1 cellular context compared by ENCODE assay signal in the genomic region with DNA sequence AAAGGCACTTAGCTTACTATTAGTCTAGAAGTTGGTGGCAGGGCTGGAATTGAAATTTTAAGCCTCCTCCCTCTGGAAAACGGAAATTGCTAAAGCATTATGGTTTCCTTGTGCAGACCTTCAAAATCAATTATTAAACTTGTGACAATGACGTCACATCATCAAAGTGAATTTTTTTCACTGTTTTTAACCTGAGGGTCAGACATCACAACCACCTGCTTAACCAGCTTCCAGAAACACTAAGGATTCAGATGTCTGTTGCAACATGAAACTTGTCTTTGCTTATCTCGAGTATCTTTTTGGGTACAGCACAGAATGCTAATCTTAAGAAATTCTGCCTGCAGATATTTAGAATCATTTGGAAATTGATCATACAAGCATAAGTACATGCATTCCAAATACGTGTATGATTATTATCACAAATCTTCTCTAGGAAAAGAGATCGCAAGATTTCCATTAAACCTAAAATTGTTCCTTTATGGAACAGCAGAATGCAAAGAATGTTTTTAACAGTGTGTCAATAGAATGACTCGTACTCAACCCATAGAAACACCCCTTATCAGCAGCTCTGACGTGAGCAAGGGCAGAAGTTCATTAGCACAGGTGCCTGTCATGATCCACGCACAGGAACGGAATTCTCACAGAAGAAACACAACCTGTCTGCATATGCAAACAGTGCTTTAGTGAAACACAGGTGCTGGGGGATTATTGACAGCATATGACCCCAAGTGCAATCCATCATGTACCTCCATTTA.
TF ChIP-seq lines count a peak whose summit lies in the region.

No MANE protein-coding gene starts in this region.

TF ChIP-seq in GM23338, 12 proteins besides CTCF, POLR2A, EP300 and RAD21 (continued from another document):
- TF ChIP-seq, protein P1, sequence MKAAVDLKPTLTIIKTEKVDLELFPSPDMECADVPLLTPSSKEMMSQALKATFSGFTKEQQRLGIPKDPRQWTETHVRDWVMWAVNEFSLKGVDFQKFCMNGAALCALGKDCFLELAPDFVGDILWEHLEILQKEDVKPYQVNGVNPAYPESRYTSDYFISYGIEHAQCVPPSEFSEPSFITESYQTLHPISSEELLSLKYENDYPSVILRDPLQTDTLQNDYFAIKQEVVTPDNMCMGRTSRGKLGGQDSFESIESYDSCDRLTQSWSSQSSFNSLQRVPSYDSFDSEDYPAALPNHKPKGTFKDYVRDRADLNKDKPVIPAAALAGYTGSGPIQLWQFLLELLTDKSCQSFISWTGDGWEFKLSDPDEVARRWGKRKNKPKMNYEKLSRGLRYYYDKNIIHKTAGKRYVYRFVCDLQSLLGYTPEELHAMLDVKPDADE (IDR thresholded peaks at IDR 0.05), result no peak
- TF ChIP-seq ZNF331 (CRISPR knock-in tag; IDR thresholded peaks at IDR 0.05; ENCODE audit: low read depth) (no peak), JUNB (IDR thresholded peaks at IDR 0.05; ENCODE audit: unreplicated experiment) (no peak), EZH2phosphoT487 (IDR thresholded peaks at IDR 0.05; ENCODE audit: unreplicated experiment) (no peak), EZH2 (IDR thresholded peaks at IDR 0.05; ENCODE audit: low read depth, unreplicated experiment) (no peak)
- TF ChIP-seq, protein P2, sequence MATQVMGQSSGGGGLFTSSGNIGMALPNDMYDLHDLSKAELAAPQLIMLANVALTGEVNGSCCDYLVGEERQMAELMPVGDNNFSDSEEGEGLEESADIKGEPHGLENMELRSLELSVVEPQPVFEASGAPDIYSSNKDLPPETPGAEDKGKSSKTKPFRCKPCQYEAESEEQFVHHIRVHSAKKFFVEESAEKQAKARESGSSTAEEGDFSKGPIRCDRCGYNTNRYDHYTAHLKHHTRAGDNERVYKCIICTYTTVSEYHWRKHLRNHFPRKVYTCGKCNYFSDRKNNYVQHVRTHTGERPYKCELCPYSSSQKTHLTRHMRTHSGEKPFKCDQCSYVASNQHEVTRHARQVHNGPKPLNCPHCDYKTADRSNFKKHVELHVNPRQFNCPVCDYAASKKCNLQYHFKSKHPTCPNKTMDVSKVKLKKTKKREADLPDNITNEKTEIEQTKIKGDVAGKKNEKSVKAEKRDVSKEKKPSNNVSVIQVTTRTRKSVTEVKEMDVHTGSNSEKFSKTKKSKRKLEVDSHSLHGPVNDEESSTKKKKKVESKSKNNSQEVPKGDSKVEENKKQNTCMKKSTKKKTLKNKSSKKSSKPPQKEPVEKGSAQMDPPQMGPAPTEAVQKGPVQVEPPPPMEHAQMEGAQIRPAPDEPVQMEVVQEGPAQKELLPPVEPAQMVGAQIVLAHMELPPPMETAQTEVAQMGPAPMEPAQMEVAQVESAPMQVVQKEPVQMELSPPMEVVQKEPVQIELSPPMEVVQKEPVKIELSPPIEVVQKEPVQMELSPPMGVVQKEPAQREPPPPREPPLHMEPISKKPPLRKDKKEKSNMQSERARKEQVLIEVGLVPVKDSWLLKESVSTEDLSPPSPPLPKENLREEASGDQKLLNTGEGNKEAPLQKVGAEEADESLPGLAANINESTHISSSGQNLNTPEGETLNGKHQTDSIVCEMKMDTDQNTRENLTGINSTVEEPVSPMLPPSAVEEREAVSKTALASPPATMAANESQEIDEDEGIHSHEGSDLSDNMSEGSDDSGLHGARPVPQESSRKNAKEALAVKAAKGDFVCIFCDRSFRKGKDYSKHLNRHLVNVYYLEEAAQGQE (IDR thresholded peaks at IDR 0.05; ENCODE audit: unreplicated experiment), result no peak
